In genomic region chr16:19559242-19559910, GRCh38 we compare ENCODE assay signal across 8 cellular contexts. TPM values are rescaled to one million over a fixed set of nuclear protein-coding genes. Genes with fewer than 3 reads are reported as not detected.
DNase-seq lines count a peak whose midpoint lies in the region; ATAC-seq and TF ChIP-seq lines count a peak whose summit lies in the region.

No MANE protein-coding gene starts in this region.

- H3K4me3 ChIP-seq in fibroblast of pulmonary artery (replicated peaks; ENCODE audit: low read depth, low read length): no peak overlapping the region

- ATAC-seq in HG03025 (IDR thresholded peaks at IDR 0.05; ENCODE audit: low FRiP score, unreplicated experiment): no peak

- H3K4me3 Mint-ChIP-seq in progenitor cell of endocrine pancreas (ENCODE audit: low read depth): no peak overlapping the region

- peaks cover 5% of the 10 kb centered on the region for H3K9me3 Mint-ChIP-seq in progenitor cell of endocrine pancreas (ENCODE audit: low read depth)

- H3K36me3 Mint-ChIP-seq in progenitor cell of endocrine pancreas (ENCODE audit: insufficient read depth): peaks cover 9% of the 10 kb centered on the region

- no peaks in the 10 kb centered on the region for H3K27me3 Mint-ChIP-seq in progenitor cell of endocrine pancreas

- TF ChIP-seq CTCF in fibroblast of pulmonary artery (IDR thresholded peaks at IDR 0.05; ENCODE audit: low read length, missing control alignments) (peak; percentile 56), progenitor cell of endocrine pancreas (IDR thresholded peaks at IDR 0.05; ENCODE audit: unreplicated experiment) (peak; percentile 80)

- H3K4me1 Mint-ChIP-seq in progenitor cell of endocrine pancreas (ENCODE audit: low read depth): peaks cover 6% of the 10 kb centered on the region

- H3K27ac Mint-ChIP-seq in progenitor cell of endocrine pancreas: peak overlapping the region; percentile 45

- DNase-seq in stimulated activated CD4-positive, alpha-beta T cell treated with anti-CD3 and anti-CD28 coated beads, Interleukin-15, amount 100 ng/mL, for 24 hours: peak; percentile 16
- DNase-seq in stimulated activated CD4-positive, alpha-beta T cell treated with anti-CD3 and anti-CD28 coated beads, Interleukin-12 subunit alpha, Interleukin-12 subunit beta, amount 100 ng/mL, for 4 hours: no peak
- DNase-seq in M059J (ENCODE audit: low read depth) (peak; percentile 58), T-helper 9 cell (peak; percentile 16), fibroblast of pulmonary artery (ENCODE audit: low read depth) (peak; percentile 85), progenitor cell of endocrine pancreas (ENCODE audit: low spot score, unreplicated experiment) (no peak), T1000 (lab: John Stamatoyannopoulos, UW) (no peak)

RNA-seq across cellular contexts. Expression of gene VPS35L, which starts 3.9 kb away (rescaled TPM):
- 21.0 and 26.3 TPM in 2 replicates for total RNA-seq in M059J (2014; rRNA removed; shearing (Covaris generic))
- total RNA-seq in progenitor cell of endocrine pancreas: 82.7 and 88.4 TPM in 2 replicates

RNA-seq across cellular contexts. Expression of gene CCP110, which starts 35.6 kb away (rescaled TPM):
- 7.9 and 11.4 TPM in 2 replicates for total RNA-seq in M059J (2014; rRNA removed; shearing (Covaris generic))
- 24.8 and 25.5 TPM in 2 replicates for total RNA-seq in progenitor cell of endocrine pancreas

RNA-seq across cellular contexts. Expression of gene GDE1, which starts 37.5 kb away (rescaled TPM):
- 62.4 and 65.7 TPM in 2 replicates for total RNA-seq in M059J (2014; rRNA removed; shearing (Covaris generic))
- total RNA-seq in progenitor cell of endocrine pancreas: 110 and 116 TPM in 2 replicates

Comparison
In these comparisons a context has a peak if more than half of its experiments do, and no peak if none do; other contexts are left out.
1. DNase-seq: peak in stimulated activated CD4-positive, alpha-beta T cell treated with anti-CD3 and anti-CD28 coated beads, Interleukin-15, amount 100 ng/mL, for 24 hours (single experiment), M059J (single experiment), T-helper 9 cell (single experiment) and fibroblast of pulmonary artery (single experiment); none in stimulated activated CD4-positive, alpha-beta T cell treated with anti-CD3 and anti-CD28 coated beads, Interleukin-12 subunit alpha, Interleukin-12 subunit beta, amount 100 ng/mL, for 4 hours (single experiment), progenitor cell of endocrine pancreas (single experiment) and T1000 (single experiment).